10 cellular contexts compared by ENCODE assay signal in the genomic region with DNA sequence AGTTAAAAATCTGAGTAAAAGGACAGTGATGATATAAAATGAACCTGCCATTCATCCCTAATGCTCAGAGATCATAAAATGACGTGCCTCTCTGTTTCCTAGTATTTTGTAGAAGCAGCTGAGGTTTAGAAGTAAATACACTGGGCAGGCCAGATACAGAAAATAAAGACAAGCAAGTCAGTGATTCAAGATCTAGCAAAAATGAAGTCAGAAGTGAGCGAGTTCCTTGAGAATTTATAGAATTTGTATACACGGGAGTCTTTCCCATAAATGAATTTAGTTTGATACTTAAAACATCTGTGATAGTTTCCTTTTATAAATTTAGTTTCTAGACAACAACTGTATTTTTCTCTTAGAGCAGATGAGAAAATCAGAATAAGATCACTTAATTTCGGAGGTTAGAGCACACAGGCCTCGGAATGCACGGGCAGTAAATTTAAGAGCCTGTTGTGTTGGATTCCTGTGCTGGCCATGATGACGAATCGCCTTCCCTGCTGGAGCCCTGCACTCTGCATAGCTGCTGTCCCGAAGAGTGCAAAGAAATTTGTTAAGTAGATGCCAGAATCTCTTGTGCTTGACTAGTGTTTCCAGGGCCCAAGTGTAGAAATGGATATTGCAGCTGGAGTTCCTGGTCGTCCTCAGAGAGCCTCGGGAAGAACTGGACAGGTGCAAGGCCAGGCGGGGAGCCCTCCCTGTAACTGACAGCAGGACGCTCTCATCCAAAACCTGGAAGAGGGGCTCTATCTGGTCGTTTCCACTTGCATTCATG.
A peak's percentile ranks its signal among the peaks of the same experiment; 100 is the strongest.
DNase-seq lines count a peak whose midpoint lies in the region; ATAC-seq and TF ChIP-seq lines count a peak whose summit lies in the region.
"Had no signal": no experiment of that assay in that cellular context is flagged by ENCODE, and none has a peak within 500 bp of the region (broad histone marks: within the 10 kb centered on the region; RNA-seq: fewer than 3 reads in every experiment).

No MANE protein-coding gene starts in this region.

- POLR2A ChIA-PET in activated CD4-positive, alpha-beta T cell treated with anti-CD3 and anti-CD28 coated beads, Interleukin-2, amount 10 ng/mL, durations not matched to agents 7 days and 5 days (lab: Charles Lee), result no interaction called here

- H3K4me3 ChIP-seq in dorsolateral prefrontal cortex, result peak overlapping the region in 47 of 59 donors; percentile 0 to 56 (median 34)
- peak overlapping the region in 2 of 4 donors; percentile 6 to 20 for H3K4me3 ChIP-seq in transverse colon

- in situ Hi-C loops in transverse colon (cut with MboI; ENCODE audit: low pct_ligation_motif_present in 1 of 4, low pct_unique_long_range_greater_than_20kb in 1 of 4, low sequenced_read_pairs in 3 of 4), result no loop called here

- H3K4me1 Mint-ChIP-seq in activated CD4-positive, alpha-beta T cell treated with anti-CD3 and anti-CD28 coated beads, Interleukin-2, amount 10 ng/mL, durations not matched to agents 7 days and 5 days, result peaks cover 43% of the 10 kb centered on the region
- H3K4me1 Mint-ChIP-seq in memory B cell, result peaks cover 34% of the 10 kb centered on the region

- no peak for DNase-seq in activated CD4-positive, alpha-beta T cell treated with anti-CD3 and anti-CD28 coated beads, Interleukin-2, amount 10 ng/mL, durations not matched to agents 7 days and 5 days
- no peak for DNase-seq in activated CD4-positive, alpha-beta T cell treated with anti-CD3 and anti-CD28 coated beads, Interleukin-2, amount 50 U/mL, for 48 hours
- DNase-seq in dorsolateral prefrontal cortex (no peak), memory B cell (ENCODE audit: low spot score in 2 of 2) (no peak), transverse colon (no peak), retina (no peak), NCI-H146 (lab: John Stamatoyannopoulos, UW) (no peak), NCI-H2171 (lab: John Stamatoyannopoulos, UW) (no peak)
- DNase-seq: GOT3, NCI-H446 had no signal

- 25 to 32% methylated on average over 5 to 14 of the region's 14 CpGs for WGBS in transverse colon (ENCODE audit: low coverage in 1 of 2), 2 donors

- no peaks in the 10 kb centered on the region for H3K9me3 ChIP-seq in transverse colon

- intact Hi-C loops in dorsolateral prefrontal cortex (cut with DNase I), result no loop called here
- intact Hi-C loops in transverse colon (cut with DNase I; ENCODE audit: low total_unique reads), result no loop called here

- peaks cover 13 to 39% (median 30%) of the 10 kb centered on the region in 4 donors for H3K4me1 ChIP-seq in transverse colon

- no peak overlapping the region for H3K4me3 Mint-ChIP-seq in activated CD4-positive, alpha-beta T cell treated with anti-CD3 and anti-CD28 coated beads, Interleukin-2, amount 10 ng/mL, durations not matched to agents 7 days and 5 days
- H3K4me3 Mint-ChIP-seq in memory B cell, result no peak overlapping the region

- TF ChIP-seq EP300 in transverse colon (IDR thresholded peaks at IDR 0.05; ENCODE audit: low read depth), result no peak

- no peak for ATAC-seq in memory B cell (ENCODE audit: low read depth)

- no peaks in the 10 kb centered on the region for H3K27me3 Mint-ChIP-seq in activated CD4-positive, alpha-beta T cell treated with anti-CD3 and anti-CD28 coated beads, Interleukin-2, amount 10 ng/mL, durations not matched to agents 7 days and 5 days
- no peaks in the 10 kb centered on the region for H3K27me3 Mint-ChIP-seq in memory B cell

- CTCF ChIA-PET in activated CD4-positive, alpha-beta T cell treated with anti-CD3 and anti-CD28 coated beads, Interleukin-2, amount 10 ng/mL, durations not matched to agents 7 days and 5 days (lab: Charles Lee), result interaction anchor here (1.1 kb wide), 1 partner anchor 11 kb away, joined by 3 read pairs; no protein-coding TSS in a partner anchor

- no peak for TF ChIP-seq POLR2A in transverse colon (IDR thresholded peaks at IDR 0.05)

- peak overlapping the region; percentile 27 for H3K27ac Mint-ChIP-seq in activated CD4-positive, alpha-beta T cell treated with anti-CD3 and anti-CD28 coated beads, Interleukin-2, amount 10 ng/mL, durations not matched to agents 7 days and 5 days
- H3K27ac Mint-ChIP-seq in memory B cell, result peak overlapping the region; percentile 70

- H3K27ac ChIP-seq in dorsolateral prefrontal cortex (peak overlapping the region in 36 of 59 donors; percentile 1 to 81 (median 46)), transverse colon (peak overlapping the region; percentile 79 to 92 (median 88))

- H3K9me3 Mint-ChIP-seq in activated CD4-positive, alpha-beta T cell treated with anti-CD3 and anti-CD28 coated beads, Interleukin-2, amount 10 ng/mL, durations not matched to agents 7 days and 5 days, result no peaks in the 10 kb centered on the region
- no peaks in the 10 kb centered on the region for H3K9me3 Mint-ChIP-seq in memory B cell

- H3K36me3 ChIP-seq in transverse colon, result peaks cover 0 to 14% (median 0%) of the 10 kb centered on the region in 4 donors

- H3K36me3 Mint-ChIP-seq in activated CD4-positive, alpha-beta T cell treated with anti-CD3 and anti-CD28 coated beads, Interleukin-2, amount 10 ng/mL, durations not matched to agents 7 days and 5 days (ENCODE audit: low read depth), result peaks cover 37% of the 10 kb centered on the region
- peaks cover 12% of the 10 kb centered on the region for H3K36me3 Mint-ChIP-seq in memory B cell

- TF ChIP-seq CTCF in dorsolateral prefrontal cortex (IDR thresholded peaks at IDR 0.05 in 54 of 56, conservative IDR thresholded peaks at IDR 0.05 in 2 of 56; ENCODE audit: low read depth in 1 of 56, partially characterized antibody in 56 of 56) (no peak), transverse colon (IDR thresholded peaks at IDR 0.05) (no peak)

- H3K27me3 ChIP-seq in dorsolateral prefrontal cortex (no peaks in the 10 kb centered on the region), transverse colon (no peaks in the 10 kb centered on the region)
